Comparison of ENCODE assay signal across 12 cellular contexts in genomic region chr3:9146367-9147071, GRCh38.
DNase-seq lines count a peak whose midpoint lies in the region; ATAC-seq and TF ChIP-seq lines count a peak whose summit lies in the region.
"Had no signal": no experiment of that assay in that cellular context is flagged by ENCODE, and none has a peak within 500 bp of the region (broad histone marks: within the 10 kb centered on the region; RNA-seq: fewer than 3 reads in every experiment).

No MANE protein-coding gene starts in this region.

- peak; percentile 36 for DNase-seq in sciatic nerve (ENCODE audit: low spot score)
- no peak for DNase-seq in NCI-H2196 treated with DMSO at 0.1 percent for 48 hours (lab: John Stamatoyannopoulos, UW; ENCODE audit: unreplicated experiment)
- DNase-seq in lower lobe of right lung = no peak
- no peak for DNase-seq in HUDEP-2 (lab: John Stamatoyannopoulos, UW; ENCODE audit: unreplicated experiment in 76 of 76)
- DNase-seq: activated CD4-positive, alpha-beta T cell treated with anti-CD3 and anti-CD28 coated beads for 4 hours; CD8-positive, alpha-beta T cell had no signal

- H3K4me1 ChIP-seq in lower lobe of right lung = no peaks in the 10 kb centered on the region
- H3K4me1 ChIP-seq: HAP-1 had no signal

- no peaks in the 10 kb centered on the region for H3K27me3 ChIP-seq in lower lobe of right lung (ENCODE audit: low read depth)
- H3K27me3 ChIP-seq: thyroid gland had no signal

- H3K4me3 ChIP-seq in lower lobe of right lung = no peak overlapping the region
- H3K4me3 ChIP-seq: HAP-1, thyroid gland had no signal

- no peak overlapping the region for H3K27ac ChIP-seq in lower lobe of right lung
- H3K27ac ChIP-seq: HL-60 had no signal

- ATAC-seq in GM18907 (IDR thresholded peaks at IDR 0.05; ENCODE audit: unreplicated experiment) (peak; percentile 60), GM21619 (IDR thresholded peaks at IDR 0.05; ENCODE audit: unreplicated experiment) (peak; percentile 62), HG03565 (IDR thresholded peaks at IDR 0.05; ENCODE audit: unreplicated experiment) (peak; percentile 58), sciatic nerve (no peak), lower lobe of right lung (no peak)
- ATAC-seq: CD8-positive, alpha-beta T cell had no signal

- H3K36me3 ChIP-seq in lower lobe of right lung = no peaks in the 10 kb centered on the region
- H3K36me3 ChIP-seq: HAP-1, thyroid gland had no signal

- intact Hi-C loops in sciatic nerve (cut with DNase I) = no loop called here
- intact Hi-C loops in lower lobe of right lung (cut with DNase I) = no loop called here

- TF ChIP-seq CTCF in lower lobe of right lung (IDR thresholded peaks at IDR 0.05) = no peak

- H3K9me3 ChIP-seq in lower lobe of right lung = peaks cover 11% of the 10 kb centered on the region
- H3K9me3 ChIP-seq: HAP-1, thyroid gland had no signal

Comparison
In these comparisons a context has a peak if more than half of its experiments do, and no peak if none do; other contexts are left out.
1. ATAC-seq: peak in GM18907 (single experiment), GM21619 (single experiment) and HG03565 (single experiment); none in sciatic nerve (single experiment) and lower lobe of right lung (0 of 2).